ENCODE assay signal across 1 cellular context in the genomic region with DNA sequence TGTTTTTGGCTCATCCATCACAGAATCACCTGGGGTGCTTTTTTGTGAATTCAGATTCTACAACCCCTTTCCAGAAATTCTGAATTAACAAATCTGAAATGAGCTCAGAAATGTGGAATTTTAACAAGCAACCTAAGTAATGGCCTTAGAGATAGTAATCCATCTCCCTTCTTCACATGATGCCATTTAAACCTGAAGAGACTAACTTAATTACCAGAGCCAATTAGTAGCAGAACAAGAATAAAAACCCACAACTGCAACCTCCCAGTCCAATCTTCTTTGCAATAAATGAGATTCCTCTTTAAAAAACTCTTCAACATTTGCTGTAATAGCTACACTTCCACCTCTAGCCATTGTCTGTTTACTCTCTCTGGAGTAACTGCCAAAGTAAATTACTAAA.
TF ChIP-seq lines count a peak whose summit lies in the region.

No MANE protein-coding gene starts in this region.

TF ChIP-seq in HEK293, 187 proteins besides CTCF, POLR2A, EP300 and RAD21 (continued from another document):
- TF ChIP-seq ZSCAN5A (tag by site-specific recombination; IDR thresholded peaks at IDR 0.05) (no peak), WT1 (tag by site-specific recombination; IDR thresholded peaks at IDR 0.05) (peak; percentile 80), BCL11B (tag by site-specific recombination; IDR thresholded peaks at IDR 0.05; ENCODE audit: low read depth) (peak; percentile 83), FEZF1 (tag by site-specific recombination; IDR thresholded peaks at IDR 0.05) (peak; percentile 36; the same call in 1 of the 2 replicates), ZNF2 (tag by site-specific recombination; IDR thresholded peaks at IDR 0.05) (no peak), ZBTB1 (tag by site-specific recombination; IDR thresholded peaks at IDR 0.05) (no peak), ZBTB48 (tag by site-specific recombination; IDR thresholded peaks at IDR 0.05) (no peak), ZNF132 (tag by site-specific recombination; IDR thresholded peaks at IDR 0.05; ENCODE audit: borderline replicate concordance) (no peak), ZNF155 (tag by site-specific recombination; IDR thresholded peaks at IDR 0.05) (no peak), ZNF324 (tag by site-specific recombination; IDR thresholded peaks at IDR 0.05) (no peak), PRDM4 (tag by site-specific recombination; IDR thresholded peaks at IDR 0.05) (no peak), ZNF354C (tag by site-specific recombination; IDR thresholded peaks at IDR 0.05; ENCODE audit: borderline replicate concordance, low read depth) (no peak), BCL11A (tag by site-specific recombination; IDR thresholded peaks at IDR 0.05; ENCODE audit: low read depth) (peak; percentile 23; the same call in 1 of the 2 replicates), SP2 (tag by site-specific recombination; IDR thresholded peaks at IDR 0.05) (no peak), ZNF600 (tag by site-specific recombination; IDR thresholded peaks at IDR 0.05) (no peak), ZNF23 (tag by site-specific recombination; IDR thresholded peaks at IDR 0.05; ENCODE audit: borderline replicate concordance) (no peak)
- TF ChIP-seq, protein P1, sequence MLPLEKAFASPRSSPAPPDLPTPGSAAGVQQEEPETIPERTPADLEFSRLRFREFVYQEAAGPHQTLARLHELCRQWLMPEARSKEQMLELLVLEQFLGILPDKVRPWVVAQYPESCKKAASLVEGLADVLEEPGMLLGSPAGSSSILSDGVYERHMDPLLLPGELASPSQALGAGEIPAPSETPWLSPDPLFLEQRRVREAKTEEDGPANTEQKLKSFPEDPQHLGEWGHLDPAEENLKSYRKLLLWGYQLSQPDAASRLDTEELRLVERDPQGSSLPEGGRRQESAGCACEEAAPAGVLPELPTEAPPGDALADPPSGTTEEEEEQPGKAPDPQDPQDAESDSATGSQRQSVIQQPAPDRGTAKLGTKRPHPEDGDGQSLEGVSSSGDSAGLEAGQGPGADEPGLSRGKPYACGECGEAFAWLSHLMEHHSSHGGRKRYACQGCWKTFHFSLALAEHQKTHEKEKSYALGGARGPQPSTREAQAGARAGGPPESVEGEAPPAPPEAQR (tag by site-specific recombination; IDR thresholded peaks at IDR 0.05): no peak
- TF ChIP-seq, protein P2, sequence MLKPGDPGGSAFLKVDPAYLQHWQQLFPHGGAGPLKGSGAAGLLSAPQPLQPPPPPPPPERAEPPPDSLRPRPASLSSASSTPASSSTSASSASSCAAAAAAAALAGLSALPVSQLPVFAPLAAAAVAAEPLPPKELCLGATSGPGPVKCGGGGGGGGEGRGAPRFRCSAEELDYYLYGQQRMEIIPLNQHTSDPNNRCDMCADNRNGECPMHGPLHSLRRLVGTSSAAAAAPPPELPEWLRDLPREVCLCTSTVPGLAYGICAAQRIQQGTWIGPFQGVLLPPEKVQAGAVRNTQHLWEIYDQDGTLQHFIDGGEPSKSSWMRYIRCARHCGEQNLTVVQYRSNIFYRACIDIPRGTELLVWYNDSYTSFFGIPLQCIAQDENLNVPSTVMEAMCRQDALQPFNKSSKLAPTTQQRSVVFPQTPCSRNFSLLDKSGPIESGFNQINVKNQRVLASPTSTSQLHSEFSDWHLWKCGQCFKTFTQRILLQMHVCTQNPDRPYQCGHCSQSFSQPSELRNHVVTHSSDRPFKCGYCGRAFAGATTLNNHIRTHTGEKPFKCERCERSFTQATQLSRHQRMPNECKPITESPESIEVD (tag by site-specific recombination; IDR thresholded peaks at IDR 0.05): 0 out of 2 replicates have a peak, but pooled peaks have one; percentile 16
- TF ChIP-seq, protein P3, sequence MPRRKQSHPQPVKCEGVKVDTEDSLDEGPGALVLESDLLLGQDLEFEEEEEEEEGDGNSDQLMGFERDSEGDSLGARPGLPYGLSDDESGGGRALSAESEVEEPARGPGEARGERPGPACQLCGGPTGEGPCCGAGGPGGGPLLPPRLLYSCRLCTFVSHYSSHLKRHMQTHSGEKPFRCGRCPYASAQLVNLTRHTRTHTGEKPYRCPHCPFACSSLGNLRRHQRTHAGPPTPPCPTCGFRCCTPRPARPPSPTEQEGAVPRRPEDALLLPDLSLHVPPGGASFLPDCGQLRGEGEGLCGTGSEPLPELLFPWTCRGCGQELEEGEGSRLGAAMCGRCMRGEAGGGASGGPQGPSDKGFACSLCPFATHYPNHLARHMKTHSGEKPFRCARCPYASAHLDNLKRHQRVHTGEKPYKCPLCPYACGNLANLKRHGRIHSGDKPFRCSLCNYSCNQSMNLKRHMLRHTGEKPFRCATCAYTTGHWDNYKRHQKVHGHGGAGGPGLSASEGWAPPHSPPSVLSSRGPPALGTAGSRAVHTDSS (tag by site-specific recombination; IDR thresholded peaks at IDR 0.05): no peak
- TF ChIP-seq, protein P4, sequence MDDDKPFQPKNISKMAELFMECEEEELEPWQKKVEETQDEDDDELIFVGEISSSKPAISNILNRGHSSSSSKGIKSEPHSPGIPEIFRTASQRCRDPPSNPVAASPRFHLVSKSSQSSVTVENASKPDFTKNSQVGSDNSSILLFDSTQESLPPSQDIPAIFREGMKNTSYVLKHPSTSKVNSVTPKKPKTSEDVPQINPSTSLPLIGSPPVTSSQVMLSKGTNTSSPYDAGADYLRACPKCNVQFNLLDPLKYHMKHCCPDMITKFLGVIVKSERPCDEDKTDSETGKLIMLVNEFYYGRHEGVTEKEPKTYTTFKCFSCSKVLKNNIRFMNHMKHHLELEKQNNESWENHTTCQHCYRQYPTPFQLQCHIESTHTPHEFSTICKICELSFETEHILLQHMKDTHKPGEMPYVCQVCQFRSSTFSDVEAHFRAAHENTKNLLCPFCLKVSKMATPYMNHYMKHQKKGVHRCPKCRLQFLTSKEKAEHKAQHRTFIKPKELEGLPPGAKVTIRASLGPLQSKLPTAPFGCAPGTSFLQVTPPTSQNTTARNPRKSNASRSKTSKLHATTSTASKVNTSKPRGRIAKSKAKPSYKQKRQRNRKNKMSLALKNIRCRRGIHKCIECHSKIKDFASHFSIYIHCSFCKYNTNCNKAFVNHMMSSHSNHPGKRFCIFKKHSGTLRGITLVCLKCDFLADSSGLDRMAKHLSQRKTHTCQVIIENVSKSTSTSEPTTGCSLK (tag by site-specific recombination; IDR thresholded peaks at IDR 0.05): no peak
- TF ChIP-seq, protein P5, sequence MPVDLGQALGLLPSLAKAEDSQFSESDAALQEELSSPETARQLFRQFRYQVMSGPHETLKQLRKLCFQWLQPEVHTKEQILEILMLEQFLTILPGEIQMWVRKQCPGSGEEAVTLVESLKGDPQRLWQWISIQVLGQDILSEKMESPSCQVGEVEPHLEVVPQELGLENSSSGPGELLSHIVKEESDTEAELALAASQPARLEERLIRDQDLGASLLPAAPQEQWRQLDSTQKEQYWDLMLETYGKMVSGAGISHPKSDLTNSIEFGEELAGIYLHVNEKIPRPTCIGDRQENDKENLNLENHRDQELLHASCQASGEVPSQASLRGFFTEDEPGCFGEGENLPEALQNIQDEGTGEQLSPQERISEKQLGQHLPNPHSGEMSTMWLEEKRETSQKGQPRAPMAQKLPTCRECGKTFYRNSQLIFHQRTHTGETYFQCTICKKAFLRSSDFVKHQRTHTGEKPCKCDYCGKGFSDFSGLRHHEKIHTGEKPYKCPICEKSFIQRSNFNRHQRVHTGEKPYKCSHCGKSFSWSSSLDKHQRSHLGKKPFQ (tag by site-specific recombination; IDR thresholded peaks at IDR 0.05): no peak
- TF ChIP-seq, protein P6, sequence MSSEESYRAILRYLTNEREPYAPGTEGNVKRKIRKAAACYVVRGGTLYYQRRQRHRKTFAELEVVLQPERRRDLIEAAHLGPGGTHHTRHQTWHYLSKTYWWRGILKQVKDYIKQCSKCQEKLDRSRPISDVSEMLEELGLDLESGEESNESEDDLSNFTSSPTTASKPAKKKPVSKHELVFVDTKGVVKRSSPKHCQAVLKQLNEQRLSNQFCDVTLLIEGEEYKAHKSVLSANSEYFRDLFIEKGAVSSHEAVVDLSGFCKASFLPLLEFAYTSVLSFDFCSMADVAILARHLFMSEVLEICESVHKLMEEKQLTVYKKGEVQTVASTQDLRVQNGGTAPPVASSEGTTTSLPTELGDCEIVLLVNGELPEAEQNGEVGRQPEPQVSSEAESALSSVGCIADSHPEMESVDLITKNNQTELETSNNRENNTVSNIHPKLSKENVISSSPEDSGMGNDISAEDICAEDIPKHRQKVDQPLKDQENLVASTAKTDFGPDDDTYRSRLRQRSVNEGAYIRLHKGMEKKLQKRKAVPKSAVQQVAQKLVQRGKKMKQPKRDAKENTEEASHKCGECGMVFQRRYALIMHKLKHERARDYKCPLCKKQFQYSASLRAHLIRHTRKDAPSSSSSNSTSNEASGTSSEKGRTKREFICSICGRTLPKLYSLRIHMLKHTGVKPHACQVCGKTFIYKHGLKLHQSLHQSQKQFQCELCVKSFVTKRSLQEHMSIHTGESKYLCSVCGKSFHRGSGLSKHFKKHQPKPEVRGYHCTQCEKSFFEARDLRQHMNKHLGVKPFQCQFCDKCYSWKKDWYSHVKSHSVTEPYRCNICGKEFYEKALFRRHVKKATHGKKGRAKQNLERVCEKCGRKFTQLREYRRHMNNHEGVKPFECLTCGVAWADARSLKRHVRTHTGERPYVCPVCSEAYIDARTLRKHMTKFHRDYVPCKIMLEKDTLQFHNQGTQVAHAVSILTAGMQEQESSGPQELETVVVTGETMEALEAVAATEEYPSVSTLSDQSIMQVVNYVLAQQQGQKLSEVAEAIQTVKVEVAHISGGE (tag by site-specific recombination; conservative IDR thresholded peaks at IDR 0.05; ENCODE audit: low read depth): no peak
- TF ChIP-seq, protein P7, sequence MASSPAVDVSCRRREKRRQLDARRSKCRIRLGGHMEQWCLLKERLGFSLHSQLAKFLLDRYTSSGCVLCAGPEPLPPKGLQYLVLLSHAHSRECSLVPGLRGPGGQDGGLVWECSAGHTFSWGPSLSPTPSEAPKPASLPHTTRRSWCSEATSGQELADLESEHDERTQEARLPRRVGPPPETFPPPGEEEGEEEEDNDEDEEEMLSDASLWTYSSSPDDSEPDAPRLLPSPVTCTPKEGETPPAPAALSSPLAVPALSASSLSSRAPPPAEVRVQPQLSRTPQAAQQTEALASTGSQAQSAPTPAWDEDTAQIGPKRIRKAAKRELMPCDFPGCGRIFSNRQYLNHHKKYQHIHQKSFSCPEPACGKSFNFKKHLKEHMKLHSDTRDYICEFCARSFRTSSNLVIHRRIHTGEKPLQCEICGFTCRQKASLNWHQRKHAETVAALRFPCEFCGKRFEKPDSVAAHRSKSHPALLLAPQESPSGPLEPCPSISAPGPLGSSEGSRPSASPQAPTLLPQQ (tag by site-specific recombination; IDR thresholded peaks at IDR 0.05): no peak
